In the genomic region with DNA sequence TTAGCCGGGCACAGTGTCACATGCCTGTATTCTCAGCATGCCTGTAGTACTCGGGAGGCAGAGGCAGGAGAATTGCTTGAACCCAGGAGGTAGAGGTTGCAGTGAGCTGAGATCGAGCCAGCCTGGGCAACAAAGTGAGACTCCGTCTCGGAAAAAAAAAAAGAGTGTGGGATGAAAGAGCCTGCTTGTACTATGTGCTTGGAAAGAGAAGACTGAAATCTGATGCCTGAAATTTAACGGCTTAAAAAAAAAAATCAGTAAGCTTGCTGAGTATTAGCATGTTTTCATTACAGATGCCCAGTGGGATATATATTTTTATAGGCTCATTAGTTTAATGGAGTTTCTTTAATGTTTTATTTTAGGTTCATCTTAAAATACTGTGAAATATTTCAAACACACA, we compare ENCODE assay signal across 1 cellular context.
TF ChIP-seq lines count a peak whose summit lies in the region.

No MANE protein-coding gene starts in this region.

TF ChIP-seq in HEK293, 187 proteins besides CTCF, POLR2A, EP300 and RAD21 (continued from another document and continues in another):
- TF ChIP-seq, protein P1, sequence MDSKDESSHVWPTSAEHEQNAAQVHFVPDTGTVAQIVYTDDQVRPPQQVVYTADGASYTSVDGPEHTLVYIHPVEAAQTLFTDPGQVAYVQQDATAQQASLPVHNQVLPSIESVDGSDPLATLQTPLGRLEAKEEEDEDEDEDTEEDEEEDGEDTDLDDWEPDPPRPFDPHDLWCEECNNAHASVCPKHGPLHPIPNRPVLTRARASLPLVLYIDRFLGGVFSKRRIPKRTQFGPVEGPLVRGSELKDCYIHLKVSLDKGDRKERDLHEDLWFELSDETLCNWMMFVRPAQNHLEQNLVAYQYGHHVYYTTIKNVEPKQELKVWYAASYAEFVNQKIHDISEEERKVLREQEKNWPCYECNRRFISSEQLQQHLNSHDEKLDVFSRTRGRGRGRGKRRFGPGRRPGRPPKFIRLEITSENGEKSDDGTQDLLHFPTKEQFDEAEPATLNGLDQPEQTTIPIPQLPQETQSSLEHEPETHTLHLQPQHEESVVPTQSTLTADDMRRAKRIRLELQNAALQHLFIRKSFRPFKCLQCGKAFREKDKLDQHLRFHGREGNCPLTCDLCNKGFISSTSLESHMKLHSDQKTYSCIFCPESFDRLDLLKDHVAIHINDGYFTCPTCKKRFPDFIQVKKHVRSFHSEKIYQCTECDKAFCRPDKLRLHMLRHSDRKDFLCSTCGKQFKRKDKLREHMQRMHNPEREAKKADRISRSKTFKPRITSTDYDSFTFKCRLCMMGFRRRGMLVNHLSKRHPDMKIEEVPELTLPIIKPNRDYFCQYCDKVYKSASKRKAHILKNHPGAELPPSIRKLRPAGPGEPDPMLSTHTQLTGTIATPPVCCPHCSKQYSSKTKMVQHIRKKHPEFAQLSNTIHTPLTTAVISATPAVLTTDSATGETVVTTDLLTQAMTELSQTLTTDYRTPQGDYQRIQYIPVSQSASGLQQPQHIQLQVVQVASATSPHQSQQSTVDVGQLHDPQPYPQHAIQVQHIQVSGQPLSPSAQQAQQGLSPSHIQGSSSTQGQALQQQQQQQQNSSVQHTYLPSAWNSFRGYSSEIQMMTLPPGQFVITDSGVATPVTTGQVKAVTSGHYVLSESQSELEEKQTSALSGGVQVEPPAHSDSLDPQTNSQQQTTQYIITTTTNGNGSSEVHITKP (tag by site-specific recombination; IDR thresholded peaks at IDR 0.05), result peak; percentile 19; the same call in 1 of the 2 replicates
- no peak for TF ChIP-seq ZNF621 (tag by site-specific recombination; IDR thresholded peaks at IDR 0.05)
- TF ChIP-seq ZNF239 (tag by site-specific recombination; IDR thresholded peaks at IDR 0.05), result no peak
- peak; percentile 41; the same call in 1 of the 2 replicates for TF ChIP-seq ZIC2 (tag by site-specific recombination; IDR thresholded peaks at IDR 0.05)
- TF ChIP-seq SCRT2 (tag by site-specific recombination; IDR thresholded peaks at IDR 0.05), result no peak
- no peak for TF ChIP-seq ZNF223 (tag by site-specific recombination; IDR thresholded peaks at IDR 0.05)
- TF ChIP-seq TCF7L2 (IDR thresholded peaks at IDR 0.05; ENCODE audit: borderline replicate concordance, low read depth, low read length), result no peak
- TF ChIP-seq KLF9 (tag by site-specific recombination; IDR thresholded peaks at IDR 0.05; ENCODE audit: low read depth), result no peak
- TF ChIP-seq, protein P2, sequence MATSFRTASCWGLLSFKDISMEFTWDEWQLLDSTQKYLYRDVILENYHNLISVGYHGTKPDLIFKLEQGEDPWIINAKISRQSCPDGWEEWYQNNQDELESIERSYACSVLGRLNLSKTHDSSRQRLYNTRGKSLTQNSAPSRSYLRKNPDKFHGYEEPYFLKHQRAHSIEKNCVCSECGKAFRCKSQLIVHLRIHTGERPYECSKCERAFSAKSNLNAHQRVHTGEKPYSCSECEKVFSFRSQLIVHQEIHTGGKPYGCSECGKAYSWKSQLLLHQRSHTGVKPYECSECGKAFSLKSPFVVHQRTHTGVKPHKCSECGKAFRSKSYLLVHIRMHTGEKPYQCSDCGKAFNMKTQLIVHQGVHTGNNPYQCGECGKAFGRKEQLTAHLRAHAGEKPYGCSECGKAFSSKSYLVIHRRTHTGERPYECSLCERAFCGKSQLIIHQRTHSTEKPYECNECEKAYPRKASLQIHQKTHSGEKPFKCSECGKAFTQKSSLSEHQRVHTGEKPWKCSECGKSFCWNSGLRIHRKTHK (tag by site-specific recombination; IDR thresholded peaks at IDR 0.05), result no peak
- TF ChIP-seq, protein P3, sequence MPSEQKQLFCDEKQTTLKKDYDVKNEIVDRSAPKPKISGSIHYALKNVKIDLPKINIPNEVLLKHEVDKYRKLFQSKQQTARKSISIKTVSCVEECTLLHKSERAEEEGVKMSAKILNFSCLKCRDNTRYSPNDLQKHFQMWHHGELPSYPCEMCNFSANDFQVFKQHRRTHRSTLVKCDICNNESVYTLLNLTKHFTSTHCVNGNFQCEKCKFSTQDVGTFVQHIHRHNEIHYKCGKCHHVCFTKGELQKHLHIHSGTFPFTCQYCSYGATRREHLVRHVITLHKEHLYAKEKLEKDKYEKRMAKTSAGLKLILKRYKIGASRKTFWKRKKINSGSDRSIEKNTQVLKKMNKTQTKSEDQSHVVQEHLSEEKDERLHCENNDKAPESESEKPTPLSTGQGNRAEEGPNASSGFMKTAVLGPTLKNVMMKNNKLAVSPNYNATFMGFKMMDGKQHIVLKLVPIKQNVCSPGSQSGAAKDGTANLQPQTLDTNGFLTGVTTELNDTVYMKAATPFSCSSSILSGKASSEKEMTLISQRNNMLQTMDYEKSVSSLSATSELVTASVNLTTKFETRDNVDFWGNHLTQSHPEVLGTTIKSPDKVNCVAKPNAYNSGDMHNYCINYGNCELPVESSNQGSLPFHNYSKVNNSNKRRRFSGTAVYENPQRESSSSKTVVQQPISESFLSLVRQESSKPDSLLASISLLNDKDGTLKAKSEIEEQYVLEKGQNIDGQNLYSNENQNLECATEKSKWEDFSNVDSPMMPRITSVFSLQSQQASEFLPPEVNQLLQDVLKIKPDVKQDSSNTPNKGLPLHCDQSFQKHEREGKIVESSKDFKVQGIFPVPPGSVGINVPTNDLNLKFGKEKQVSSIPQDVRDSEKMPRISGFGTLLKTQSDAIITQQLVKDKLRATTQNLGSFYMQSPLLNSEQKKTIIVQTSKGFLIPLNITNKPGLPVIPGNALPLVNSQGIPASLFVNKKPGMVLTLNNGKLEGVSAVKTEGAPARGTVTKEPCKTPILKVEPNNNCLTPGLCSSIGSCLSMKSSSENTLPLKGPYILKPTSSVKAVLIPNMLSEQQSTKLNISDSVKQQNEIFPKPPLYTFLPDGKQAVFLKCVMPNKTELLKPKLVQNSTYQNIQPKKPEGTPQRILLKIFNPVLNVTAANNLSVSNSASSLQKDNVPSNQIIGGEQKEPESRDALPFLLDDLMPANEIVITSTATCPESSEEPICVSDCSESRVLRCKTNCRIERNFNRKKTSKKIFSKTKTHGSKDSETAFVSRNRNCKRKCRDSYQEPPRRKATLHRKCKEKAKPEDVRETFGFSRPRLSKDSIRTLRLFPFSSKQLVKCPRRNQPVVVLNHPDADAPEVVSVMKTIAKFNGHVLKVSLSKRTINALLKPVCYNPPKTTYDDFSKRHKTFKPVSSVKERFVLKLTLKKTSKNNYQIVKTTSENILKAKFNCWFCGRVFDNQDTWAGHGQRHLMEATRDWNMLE (tag by site-specific recombination; conservative IDR thresholded peaks at IDR 0.05; ENCODE audit: low read depth), result no peak
- TF ChIP-seq ZNF416 (tag by site-specific recombination; IDR thresholded peaks at IDR 0.05), result no peak
- TF ChIP-seq, protein P4, sequence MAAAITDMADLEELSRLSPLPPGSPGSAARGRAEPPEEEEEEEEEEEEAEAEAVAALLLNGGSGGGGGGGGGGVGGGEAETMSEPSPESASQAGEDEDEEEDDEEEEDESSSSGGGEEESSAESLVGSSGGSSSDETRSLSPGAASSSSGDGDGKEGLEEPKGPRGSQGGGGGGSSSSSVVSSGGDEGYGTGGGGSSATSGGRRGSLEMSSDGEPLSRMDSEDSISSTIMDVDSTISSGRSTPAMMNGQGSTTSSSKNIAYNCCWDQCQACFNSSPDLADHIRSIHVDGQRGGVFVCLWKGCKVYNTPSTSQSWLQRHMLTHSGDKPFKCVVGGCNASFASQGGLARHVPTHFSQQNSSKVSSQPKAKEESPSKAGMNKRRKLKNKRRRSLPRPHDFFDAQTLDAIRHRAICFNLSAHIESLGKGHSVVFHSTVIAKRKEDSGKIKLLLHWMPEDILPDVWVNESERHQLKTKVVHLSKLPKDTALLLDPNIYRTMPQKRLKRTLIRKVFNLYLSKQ (tag by site-specific recombination; IDR thresholded peaks at IDR 0.05; ENCODE audit: borderline replicate concordance), result no peak
- TF ChIP-seq, protein P5, sequence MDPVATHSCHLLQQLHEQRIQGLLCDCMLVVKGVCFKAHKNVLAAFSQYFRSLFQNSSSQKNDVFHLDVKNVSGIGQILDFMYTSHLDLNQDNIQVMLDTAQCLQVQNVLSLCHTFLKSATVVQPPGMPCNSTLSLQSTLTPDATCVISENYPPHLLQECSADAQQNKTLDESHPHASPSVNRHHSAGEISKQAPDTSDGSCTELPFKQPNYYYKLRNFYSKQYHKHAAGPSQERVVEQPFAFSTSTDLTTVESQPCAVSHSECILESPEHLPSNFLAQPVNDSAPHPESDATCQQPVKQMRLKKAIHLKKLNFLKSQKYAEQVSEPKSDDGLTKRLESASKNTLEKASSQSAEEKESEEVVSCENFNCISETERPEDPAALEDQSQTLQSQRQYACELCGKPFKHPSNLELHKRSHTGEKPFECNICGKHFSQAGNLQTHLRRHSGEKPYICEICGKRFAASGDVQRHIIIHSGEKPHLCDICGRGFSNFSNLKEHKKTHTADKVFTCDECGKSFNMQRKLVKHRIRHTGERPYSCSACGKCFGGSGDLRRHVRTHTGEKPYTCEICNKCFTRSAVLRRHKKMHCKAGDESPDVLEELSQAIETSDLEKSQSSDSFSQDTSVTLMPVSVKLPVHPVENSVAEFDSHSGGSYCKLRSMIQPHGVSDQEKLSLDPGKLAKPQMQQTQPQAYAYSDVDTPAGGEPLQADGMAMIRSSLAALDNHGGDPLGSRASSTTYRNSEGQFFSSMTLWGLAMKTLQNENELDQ (tag by site-specific recombination; IDR thresholded peaks at IDR 0.05; ENCODE audit: low read depth), result no peak
- TF ChIP-seq, protein P6, sequence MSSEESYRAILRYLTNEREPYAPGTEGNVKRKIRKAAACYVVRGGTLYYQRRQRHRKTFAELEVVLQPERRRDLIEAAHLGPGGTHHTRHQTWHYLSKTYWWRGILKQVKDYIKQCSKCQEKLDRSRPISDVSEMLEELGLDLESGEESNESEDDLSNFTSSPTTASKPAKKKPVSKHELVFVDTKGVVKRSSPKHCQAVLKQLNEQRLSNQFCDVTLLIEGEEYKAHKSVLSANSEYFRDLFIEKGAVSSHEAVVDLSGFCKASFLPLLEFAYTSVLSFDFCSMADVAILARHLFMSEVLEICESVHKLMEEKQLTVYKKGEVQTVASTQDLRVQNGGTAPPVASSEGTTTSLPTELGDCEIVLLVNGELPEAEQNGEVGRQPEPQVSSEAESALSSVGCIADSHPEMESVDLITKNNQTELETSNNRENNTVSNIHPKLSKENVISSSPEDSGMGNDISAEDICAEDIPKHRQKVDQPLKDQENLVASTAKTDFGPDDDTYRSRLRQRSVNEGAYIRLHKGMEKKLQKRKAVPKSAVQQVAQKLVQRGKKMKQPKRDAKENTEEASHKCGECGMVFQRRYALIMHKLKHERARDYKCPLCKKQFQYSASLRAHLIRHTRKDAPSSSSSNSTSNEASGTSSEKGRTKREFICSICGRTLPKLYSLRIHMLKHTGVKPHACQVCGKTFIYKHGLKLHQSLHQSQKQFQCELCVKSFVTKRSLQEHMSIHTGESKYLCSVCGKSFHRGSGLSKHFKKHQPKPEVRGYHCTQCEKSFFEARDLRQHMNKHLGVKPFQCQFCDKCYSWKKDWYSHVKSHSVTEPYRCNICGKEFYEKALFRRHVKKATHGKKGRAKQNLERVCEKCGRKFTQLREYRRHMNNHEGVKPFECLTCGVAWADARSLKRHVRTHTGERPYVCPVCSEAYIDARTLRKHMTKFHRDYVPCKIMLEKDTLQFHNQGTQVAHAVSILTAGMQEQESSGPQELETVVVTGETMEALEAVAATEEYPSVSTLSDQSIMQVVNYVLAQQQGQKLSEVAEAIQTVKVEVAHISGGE (tag by site-specific recombination; conservative IDR thresholded peaks at IDR 0.05; ENCODE audit: low read depth), result no peak
- peak; percentile 77 for TF ChIP-seq ZBTB17 (tag by site-specific recombination; IDR thresholded peaks at IDR 0.05)
- peak; percentile 51; the same call in 1 of the 2 replicates for TF ChIP-seq OSR2 (tag by site-specific recombination; IDR thresholded peaks at IDR 0.05)
- TF ChIP-seq, protein P7, sequence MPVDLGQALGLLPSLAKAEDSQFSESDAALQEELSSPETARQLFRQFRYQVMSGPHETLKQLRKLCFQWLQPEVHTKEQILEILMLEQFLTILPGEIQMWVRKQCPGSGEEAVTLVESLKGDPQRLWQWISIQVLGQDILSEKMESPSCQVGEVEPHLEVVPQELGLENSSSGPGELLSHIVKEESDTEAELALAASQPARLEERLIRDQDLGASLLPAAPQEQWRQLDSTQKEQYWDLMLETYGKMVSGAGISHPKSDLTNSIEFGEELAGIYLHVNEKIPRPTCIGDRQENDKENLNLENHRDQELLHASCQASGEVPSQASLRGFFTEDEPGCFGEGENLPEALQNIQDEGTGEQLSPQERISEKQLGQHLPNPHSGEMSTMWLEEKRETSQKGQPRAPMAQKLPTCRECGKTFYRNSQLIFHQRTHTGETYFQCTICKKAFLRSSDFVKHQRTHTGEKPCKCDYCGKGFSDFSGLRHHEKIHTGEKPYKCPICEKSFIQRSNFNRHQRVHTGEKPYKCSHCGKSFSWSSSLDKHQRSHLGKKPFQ (tag by site-specific recombination; IDR thresholded peaks at IDR 0.05), result no peak
- TF ChIP-seq MYNN (tag by site-specific recombination; IDR thresholded peaks at IDR 0.05; ENCODE audit: borderline replicate concordance), result no peak
- no peak for TF ChIP-seq ZNF37A (tag by site-specific recombination; IDR thresholded peaks at IDR 0.05)
- TF ChIP-seq ZNF48 (tag by site-specific recombination; IDR thresholded peaks at IDR 0.05), result no peak
- 0 out of 2 replicates have a peak, but pooled peaks have one; percentile 27 for TF ChIP-seq ZBTB8A (tag by site-specific recombination; IDR thresholded peaks at IDR 0.05)
- TF ChIP-seq ZNF843 (tag by site-specific recombination; IDR thresholded peaks at IDR 0.05), result peak; percentile 66; the same call in 1 of the 2 replicates
- no peak for TF ChIP-seq ZNF707 (tag by site-specific recombination; IDR thresholded peaks at IDR 0.05)
- no peak for TF ChIP-seq ZNF701 (tag by site-specific recombination; IDR thresholded peaks at IDR 0.05)
- TF ChIP-seq ZNF19 (tag by site-specific recombination; IDR thresholded peaks at IDR 0.05; ENCODE audit: low read depth), result no peak
- TF ChIP-seq, protein P8, sequence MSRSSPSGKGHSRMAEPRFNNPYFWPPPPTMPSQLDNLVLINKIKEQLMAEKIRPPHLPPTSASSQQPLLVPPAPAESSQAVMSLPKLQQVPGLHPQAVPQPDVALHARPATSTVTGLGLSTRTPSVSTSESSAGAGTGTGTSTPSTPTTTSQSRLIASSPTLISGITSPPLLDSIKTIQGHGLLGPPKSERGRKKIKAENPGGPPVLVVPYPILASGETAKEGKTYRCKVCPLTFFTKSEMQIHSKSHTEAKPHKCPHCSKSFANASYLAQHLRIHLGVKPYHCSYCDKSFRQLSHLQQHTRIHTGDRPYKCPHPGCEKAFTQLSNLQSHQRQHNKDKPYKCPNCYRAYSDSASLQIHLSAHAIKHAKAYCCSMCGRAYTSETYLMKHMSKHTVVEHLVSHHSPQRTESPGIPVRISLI (tag by site-specific recombination; IDR thresholded peaks at IDR 0.05), result peak; percentile 97
- TF ChIP-seq ZNF660 (tag by site-specific recombination; IDR thresholded peaks at IDR 0.05), result no peak
- TF ChIP-seq ZNF155 (tag by site-specific recombination; IDR thresholded peaks at IDR 0.05), result no peak
- TF ChIP-seq, protein P9, sequence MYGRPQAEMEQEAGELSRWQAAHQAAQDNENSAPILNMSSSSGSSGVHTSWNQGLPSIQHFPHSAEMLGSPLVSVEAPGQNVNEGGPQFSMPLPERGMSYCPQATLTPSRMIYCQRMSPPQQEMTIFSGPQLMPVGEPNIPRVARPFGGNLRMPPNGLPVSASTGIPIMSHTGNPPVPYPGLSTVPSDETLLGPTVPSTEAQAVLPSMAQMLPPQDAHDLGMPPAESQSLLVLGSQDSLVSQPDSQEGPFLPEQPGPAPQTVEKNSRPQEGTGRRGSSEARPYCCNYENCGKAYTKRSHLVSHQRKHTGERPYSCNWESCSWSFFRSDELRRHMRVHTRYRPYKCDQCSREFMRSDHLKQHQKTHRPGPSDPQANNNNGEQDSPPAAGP (tag by site-specific recombination; IDR thresholded peaks at IDR 0.05), result no peak; the same call in 1 of the 2 replicates
- TF ChIP-seq ZNF24 (tag by site-specific recombination; IDR thresholded peaks at IDR 0.05), result no peak; the same call in 1 of the 2 replicates
- TF ChIP-seq GLIS2 (tag by site-specific recombination; IDR thresholded peaks at IDR 0.05), result no peak
- peak; percentile 71 for TF ChIP-seq ZFHX2 (tag by site-specific recombination; conservative IDR thresholded peaks at IDR 0.05)
- no peak for TF ChIP-seq ZNF558 (tag by site-specific recombination; IDR thresholded peaks at IDR 0.05)
- TF ChIP-seq KLF1 (tag by site-specific recombination; IDR thresholded peaks at IDR 0.05), result no peak
